Comparison of ENCODE assay signal across 2 cellular contexts in genomic region chr18:54787616-54788015, GRCh38.
TF ChIP-seq lines count a peak whose summit lies in the region.

No MANE protein-coding gene starts in this region.

TF ChIP-seq in K562, 482 proteins besides CTCF, POLR2A, EP300 and RAD21 (continued from another document):
- no peak for TF ChIP-seq ID3 (CRISPR knock-in tag; IDR thresholded peaks at IDR 0.05)
- no peak for TF ChIP-seq ID3 (tag; IDR thresholded peaks at IDR 0.05)
- TF ChIP-seq STAT6 (CRISPR knock-in tag; IDR thresholded peaks at IDR 0.05) = no peak
- TF ChIP-seq TEAD4 (IDR thresholded peaks at IDR 0.05; ENCODE audit: low read length) = no peak
- TF ChIP-seq TEAD4 (CRISPR knock-in tag; IDR thresholded peaks at IDR 0.05; ENCODE audit: borderline replicate concordance) = no peak
- TF ChIP-seq TEAD1 (CRISPR knock-in tag; IDR thresholded peaks at IDR 0.05) = no peak
- no peak for TF ChIP-seq CCNT2 (IDR thresholded peaks at IDR 0.05; ENCODE audit: borderline replicate concordance, extremely low read depth, insufficient read length, low read depth, low read length)

TF ChIP-seq in HEK293T, 16 proteins besides CTCF, POLR2A, EP300 and RAD21 (continued from another document):
- TF ChIP-seq PKNOX1 (IDR thresholded peaks at IDR 0.05) (no peak), ZNF384 (IDR thresholded peaks at IDR 0.05) (no peak), TARDBP (IDR thresholded peaks at IDR 0.05) (no peak), ELF4 (IDR thresholded peaks at IDR 0.05) (no peak), CTBP1 (IDR thresholded peaks at IDR 0.05; ENCODE audit: borderline replicate concordance) (no peak), SP1 (IDR thresholded peaks at IDR 0.05) (no peak)
